ENCODE assay signal across 10 cellular contexts in genomic region chr1:186330758-186331157, GRCh38. TPM values are rescaled to one million over a fixed set of nuclear protein-coding genes. Genes with fewer than 3 reads are reported as not detected.
DNase-seq lines count a peak whose midpoint lies in the region; ATAC-seq and TF ChIP-seq lines count a peak whose summit lies in the region.
"Had no signal": no experiment of that assay in that cellular context is flagged by ENCODE, and none has a peak within 500 bp of the region (broad histone marks: within the 10 kb centered on the region; RNA-seq: fewer than 3 reads in every experiment).

No MANE protein-coding gene starts in this region.

- ATAC-seq in GM19463 (IDR thresholded peaks at IDR 0.05; ENCODE audit: unreplicated experiment): no peak
- no peak for ATAC-seq in GM19395 (IDR thresholded peaks at IDR 0.05; ENCODE audit: unreplicated experiment)
- no peak for ATAC-seq in CD4-positive, alpha-beta T cell (ENCODE audit: poor library complexity)

- H3K4me1 Mint-ChIP-seq in endodermal cell (no peaks in the 10 kb centered on the region), progenitor cell of endocrine pancreas (ENCODE audit: low read depth) (peaks cover 1% of the 10 kb centered on the region)
- H3K4me1 Mint-ChIP-seq in CD4-positive, alpha-beta T cell (ENCODE audit: low read depth): peaks cover 6% of the 10 kb centered on the region

- no peak overlapping the region for H3K4me3 ChIP-seq in OCI-LY1 (ENCODE audit: low read depth, low read length, poor library complexity, severe bottlenecking)
- H3K4me3 ChIP-seq in endodermal cell (ENCODE audit: low read length): no peak overlapping the region
- H3K4me3 ChIP-seq: dorsolateral prefrontal cortex had no signal

- POLR2A ChIA-PET in CD4-positive, alpha-beta T cell (lab: Charles Lee): interaction anchor here (0.6 kb wide), 1 partner anchor 278 kb away, joined by 3 read pairs; no protein-coding TSS in a partner anchor

- H4K20me1 ChIP-seq in OCI-LY1 (ENCODE audit: insufficient read depth, low read length): no peaks in the 10 kb centered on the region

- H3K9me3 Mint-ChIP-seq in endodermal cell (no peaks in the 10 kb centered on the region), progenitor cell of endocrine pancreas (ENCODE audit: low read depth) (no peaks in the 10 kb centered on the region)
- no peaks in the 10 kb centered on the region for H3K9me3 Mint-ChIP-seq in CD4-positive, alpha-beta T cell

- H3K27me3 Mint-ChIP-seq in endodermal cell (ENCODE audit: insufficient read depth) (no peaks in the 10 kb centered on the region), progenitor cell of endocrine pancreas (no peaks in the 10 kb centered on the region)
- H3K27me3 Mint-ChIP-seq in CD4-positive, alpha-beta T cell: no peaks in the 10 kb centered on the region

- TF ChIP-seq CTCF in OCI-LY1 (IDR thresholded peaks at IDR 0.05; ENCODE audit: low read length) (peak; percentile 20; the same call in 1 of the 2 replicates), endodermal cell (conservative IDR thresholded peaks at IDR 0.05) (peak; percentile 71), progenitor cell of endocrine pancreas (IDR thresholded peaks at IDR 0.05; ENCODE audit: unreplicated experiment) (peak; percentile 54)
- no peak for TF ChIP-seq CTCF in CD4-positive, alpha-beta T cell (IDR thresholded peaks at IDR 0.05)

- H3F3A ChIP-seq in OCI-LY1 (ENCODE audit: insufficient read depth, low read length): no peaks in the 10 kb centered on the region

- peaks cover 82% of the 10 kb centered on the region for H3K36me3 ChIP-seq in OCI-LY1 (ENCODE audit: insufficient read depth, low read length)
- peaks cover 85% of the 10 kb centered on the region for H3K36me3 ChIP-seq in endodermal cell (ENCODE audit: control insufficient read depth, insufficient read depth, low read length)

- H3K9me3 ChIP-seq in OCI-LY1 (ENCODE audit: low read length) (no peaks in the 10 kb centered on the region), endodermal cell (ENCODE audit: control insufficient read depth, low read length) (no peaks in the 10 kb centered on the region)
- no peaks in the 10 kb centered on the region for H3K9me3 ChIP-seq in CD4-positive, alpha-beta T cell (ENCODE audit: control insufficient read depth, low read length)

- H3K27me3 ChIP-seq in OCI-LY1 (ENCODE audit: insufficient read depth, low read length): no peaks in the 10 kb centered on the region
- H3K27me3 ChIP-seq in endodermal cell (ENCODE audit: control insufficient read depth, insufficient read depth, low read length, poor library complexity, severe bottlenecking): no peaks in the 10 kb centered on the region
- no peaks in the 10 kb centered on the region for H3K27me3 ChIP-seq in CD4-positive, alpha-beta T cell (ENCODE audit: control insufficient read depth, insufficient read depth, low read length)
- H3K27me3 ChIP-seq: dorsolateral prefrontal cortex had no signal

- H3K4me1 ChIP-seq in OCI-LY1 (ENCODE audit: insufficient read depth, low read length, severe bottlenecking): no peaks in the 10 kb centered on the region
- no peaks in the 10 kb centered on the region for H3K4me1 ChIP-seq in endodermal cell (ENCODE audit: control insufficient read depth, insufficient read depth, low read length)

- CTCF ChIA-PET in CD4-positive, alpha-beta T cell (lab: Charles Lee): interaction anchor here (1.1 to 1.6 kb wide), 3 partner anchors 11 to 45 kb away, joined by 4 to 5 read pairs (median 5); partner anchors contain the start of genes ODR4 and TPR

- intact Hi-C loops in CD4-positive, alpha-beta T cell (cut with DNase I, micrococcal nuclease): no loop called here

- no peak overlapping the region for H3K4me2 ChIP-seq in OCI-LY1 (ENCODE audit: low read length)

- peak; percentile 3 for DNase-seq in NCI-H2227 (lab: John Stamatoyannopoulos, UW; ENCODE audit: unreplicated experiment)
- DNase-seq in NCI-H2227 treated with DMSO at 0.1 percent for 48 hours (lab: John Stamatoyannopoulos, UW): no peak
- peak; percentile 53 for DNase-seq in endodermal cell
- no peak for DNase-seq in progenitor cell of endocrine pancreas (ENCODE audit: low spot score, unreplicated experiment)
- DNase-seq in CD4-positive, alpha-beta T cell: no peak
- DNase-seq: dorsolateral prefrontal cortex, occipital lobe had no signal

- no peak overlapping the region for H3K27ac ChIP-seq in OCI-LY1 (ENCODE audit: low read depth, low read length, poor library complexity, severe bottlenecking)
- H3K27ac ChIP-seq in endodermal cell (ENCODE audit: low read depth, low read length): no peak overlapping the region
- no peak overlapping the region for H3K27ac ChIP-seq in CD4-positive, alpha-beta T cell (ENCODE audit: low read depth, low read length)
- H3K27ac ChIP-seq: dorsolateral prefrontal cortex had no signal

- WGBS in endodermal cell (ENCODE audit: insufficient coverage in 1 of 2, insufficient read length in 1 of 2), 2 experiments: 96 to 100% methylated on average over 1 of the region's 1 CpG

- H3K36me3 Mint-ChIP-seq in endodermal cell (ENCODE audit: low read depth) (peaks cover 57% of the 10 kb centered on the region), progenitor cell of endocrine pancreas (ENCODE audit: insufficient read depth) (peaks cover 36% of the 10 kb centered on the region)
- H3K36me3 Mint-ChIP-seq in CD4-positive, alpha-beta T cell (ENCODE audit: low read depth): peaks cover 90% of the 10 kb centered on the region

- no peak overlapping the region for H3K9ac ChIP-seq in OCI-LY1 (ENCODE audit: low read length)
- H3K9ac ChIP-seq in endodermal cell (ENCODE audit: extremely low read depth, low read length, poor library complexity, severe bottlenecking): no peak overlapping the region

- no peaks in the 10 kb centered on the region for H3K79me2 ChIP-seq in OCI-LY1 (ENCODE audit: insufficient read depth, low read length)

- H3K4me3 Mint-ChIP-seq in endodermal cell (no peak overlapping the region), progenitor cell of endocrine pancreas (ENCODE audit: low read depth) (no peak overlapping the region)
- no peak overlapping the region for H3K4me3 Mint-ChIP-seq in CD4-positive, alpha-beta T cell

- H3K9me2 ChIP-seq in OCI-LY1 (ENCODE audit: low read depth, low read length): no peaks in the 10 kb centered on the region

- H2AFZ ChIP-seq in OCI-LY1 (ENCODE audit: low read length): no peak overlapping the region

- no peak overlapping the region for H3K27ac Mint-ChIP-seq in endodermal cell
- no peak overlapping the region for H3K27ac Mint-ChIP-seq in progenitor cell of endocrine pancreas
- no peak overlapping the region for H3K27ac Mint-ChIP-seq in CD4-positive, alpha-beta T cell

RNA-seq across cellular contexts. Expression of gene PRG4, which starts 34.7 kb away (rescaled TPM):
- total RNA-seq in endodermal cell (not detected), progenitor cell of endocrine pancreas (not detected in 2 replicates)
- polyA plus RNA-seq in endodermal cell (2013, experiment 1 of 2): not detected
- polyA plus RNA-seq in endodermal cell (2013, experiment 2 of 2): not detected
- total RNA-seq in CD4-positive, alpha-beta T cell: under 1 TPM; 0.06 to 0.08 TPM

RNA-seq across cellular contexts. Expression of gene TPR, which starts 44.3 kb away (rescaled TPM):
- total RNA-seq in endodermal cell: 100 to 1,000 TPM; 120 to 124 TPM
- polyA plus RNA-seq in endodermal cell (2013, experiment 1 of 2): 75.0 TPM
- 71.7 TPM for polyA plus RNA-seq in endodermal cell (2013, experiment 2 of 2)
- 134 and 136 TPM in 2 replicates for total RNA-seq in progenitor cell of endocrine pancreas
- total RNA-seq in CD4-positive, alpha-beta T cell: 10 to 100 TPM; 82.3 to 91.3 TPM

RNA-seq across cellular contexts. Expression of gene ODR4, which starts 44.9 kb away (rescaled TPM):
- total RNA-seq in endodermal cell (10 to 100 TPM; 20.8 to 22.5 TPM), progenitor cell of endocrine pancreas (25.5 and 29.6 TPM in 2 replicates)
- 23.5 TPM for polyA plus RNA-seq in endodermal cell (2013, experiment 1 of 2)
- polyA plus RNA-seq in endodermal cell (2013, experiment 2 of 2): 23.8 TPM
- total RNA-seq in CD4-positive, alpha-beta T cell: 10 to 100 TPM; 21.3 to 24.5 TPM

Comparison
In these comparisons a context has a peak if more than half of its experiments do, and no peak if none do; other contexts are left out.
1. DNase-seq: peak in NCI-H2227 (single experiment) and endodermal cell (single experiment); none in NCI-H2227 treated with DMSO at 0.1 percent for 48 hours (single experiment), progenitor cell of endocrine pancreas (single experiment) and CD4-positive, alpha-beta T cell (0 of 10).